30 cellular contexts compared by ENCODE assay signal in genomic region chr2:216717907-216718615, GRCh38. TPM values are rescaled to one million over a fixed set of nuclear protein-coding genes. Genes with fewer than 3 reads are reported as not detected.
"Had no signal": no experiment of that assay in that cellular context is flagged by ENCODE, and none has a peak within 500 bp of the region (broad histone marks: within the 10 kb centered on the region; RNA-seq: fewer than 3 reads in every experiment).

No MANE protein-coding gene starts in this region.

- H3K27me3 Mint-ChIP-seq: activated naive CD8-positive, alpha-beta T cell treated with anti-CD3 and anti-CD28 coated beads for 36 hours had no signal

- H3K4me3 ChIP-seq: adrenal gland, body of pancreas, gastrocnemius medialis, pancreas, psoas muscle, right atrium auricular region, spleen, thoracic aorta had no signal

- H3K36me3 ChIP-seq: adrenal gland, gastrocnemius medialis, pancreas, right atrium auricular region, spleen, thoracic aorta had no signal

- DNase-seq: activated CD4-positive, alpha-beta T cell treated with anti-CD3 and anti-CD28 coated beads for 48 hours; activated CD4-positive, alpha-beta T cell treated with anti-CD3 and anti-CD28 coated beads, Interleukin-2, amount 50 U/mL, for 48 hours; activated CD8-positive, alpha-beta memory T cell treated with anti-CD3 and anti-CD28 coated beads for 24 hours; activated effector memory CD4-positive, alpha-beta T cell treated with anti-CD3 and anti-CD28 coated beads, Interleukin-2, amount 50 U/mL, for 16 hours; activated naive CD4-positive, alpha-beta T cell treated with anti-CD3 and anti-CD28 coated beads for 36 hours; activated naive CD8-positive, alpha-beta T cell treated with anti-CD3 and anti-CD28 coated beads for 36 hours; adrenal gland; aorta; body of pancreas; dermis blood vessel endothelial cell; effector CD4-positive, alpha-beta T cell; gastrocnemius medialis; glutamatergic neuron; left cardiac atrium; left ventricle myocardium superior; midbrain; pancreas; psoas muscle; spleen; stimulated activated CD4-positive, alpha-beta T cell treated with anti-CD3 and anti-CD28 coated beads, Interleukin-2, amount 100 ng/mL, for 48 hours; stimulated activated naive CD4-positive, alpha-beta T cell treated with Interleukin-2 at 50 U/mL for 16 hours; SW 1271; T-helper 9 cell; trophoblast cell had no signal

- H3K9me3 ChIP-seq: adrenal gland, body of pancreas, gastrocnemius medialis, pancreas, psoas muscle, right atrium auricular region, spleen, thoracic aorta had no signal

- H3K4me3 Mint-ChIP-seq: activated naive CD4-positive, alpha-beta T cell treated with anti-CD3 and anti-CD28 coated beads for 36 hours; activated naive CD8-positive, alpha-beta T cell treated with anti-CD3 and anti-CD28 coated beads for 36 hours; activated T-helper 1 cell treated with anti-CD3 and anti-CD28 coated beads, Interleukin-12 subunit alpha, Interleukin-12 subunit beta, Interleukin-2, Interleukin-4 antibody, amounts not matched to agents 30 ng/mL and 10 ng/mL and 1 ng/mL, durations not matched to agents 14 hours and 24 hours and 36 hours; nephron; T-helper 1 cell treated with Interleukin-12 subunit alpha and Interleukin-12 subunit beta and Interleukin-4 antibody, amounts not matched to agents 30 μg/mL and 1 μg/mL, for 36 hours had no signal

- ATAC-seq: body of pancreas, gastrocnemius medialis, left ventricle myocardium superior, pancreas, psoas muscle had no signal

- H3K36me3 Mint-ChIP-seq: activated naive CD8-positive, alpha-beta T cell treated with anti-CD3 and anti-CD28 coated beads for 36 hours had no signal

- H3K9me3 Mint-ChIP-seq: activated naive CD4-positive, alpha-beta T cell treated with anti-CD3 and anti-CD28 coated beads for 36 hours; activated naive CD8-positive, alpha-beta T cell treated with anti-CD3 and anti-CD28 coated beads for 36 hours; activated T-helper 1 cell treated with anti-CD3 and anti-CD28 coated beads, Interleukin-12 subunit alpha, Interleukin-12 subunit beta, Interleukin-2, Interleukin-4 antibody, amounts not matched to agents 30 ng/mL and 10 ng/mL and 1 ng/mL, durations not matched to agents 14 hours and 24 hours and 36 hours; nephron; T-helper 1 cell treated with Interleukin-12 subunit alpha and Interleukin-12 subunit beta and Interleukin-4 antibody, amounts not matched to agents 30 μg/mL and 1 μg/mL, for 36 hours had no signal

- H3K27ac Mint-ChIP-seq: activated naive CD4-positive, alpha-beta T cell treated with anti-CD3 and anti-CD28 coated beads for 36 hours; activated naive CD8-positive, alpha-beta T cell treated with anti-CD3 and anti-CD28 coated beads for 36 hours; activated T-helper 1 cell treated with anti-CD3 and anti-CD28 coated beads, Interleukin-12 subunit alpha, Interleukin-12 subunit beta, Interleukin-2, Interleukin-4 antibody, amounts not matched to agents 30 ng/mL and 10 ng/mL and 1 ng/mL, durations not matched to agents 14 hours and 24 hours and 36 hours; T-helper 1 cell treated with Interleukin-12 subunit alpha and Interleukin-12 subunit beta and Interleukin-4 antibody, amounts not matched to agents 30 μg/mL and 1 μg/mL, for 36 hours had no signal

- H3K4me1 ChIP-seq: adrenal gland, body of pancreas, pancreas, spleen had no signal

- H3K27ac ChIP-seq: adrenal gland, body of pancreas, gastrocnemius medialis, pancreas, psoas muscle, right atrium auricular region, spleen, thoracic aorta, VCaP had no signal

- H3K4me1 Mint-ChIP-seq: activated naive CD8-positive, alpha-beta T cell treated with anti-CD3 and anti-CD28 coated beads for 36 hours had no signal

- H3K27me3 ChIP-seq: adrenal gland, gastrocnemius medialis, pancreas, right atrium auricular region had no signal

RNA-seq across cellular contexts. Expression of gene IGFBP5, which starts 22.7 kb away (rescaled TPM):
- total RNA-seq: activated naive CD4-positive, alpha-beta T cell treated with anti-CD3 and anti-CD28 coated beads for 36 hours; activated naive CD8-positive, alpha-beta T cell treated with anti-CD3 and anti-CD28 coated beads for 36 hours; activated T-helper 1 cell treated with anti-CD3 and anti-CD28 coated beads, Interleukin-12 subunit alpha, Interleukin-12 subunit beta, Interleukin-2, Interleukin-4 antibody, amounts not matched to agents 30 ng/mL and 10 ng/mL and 1 ng/mL, durations not matched to agents 14 hours and 24 hours and 36 hours had no signal
